17 cellular contexts compared by ENCODE assay signal in genomic region chr1:228008391-228009115, GRCh38. TPM values are rescaled to one million over a fixed set of nuclear protein-coding genes. Genes with fewer than 3 reads are reported as not detected.
DNase-seq lines count a peak whose midpoint lies in the region; ATAC-seq, FAIRE-seq and TF ChIP-seq lines count a peak whose summit lies in the region.
"Had no signal": no experiment of that assay in that cellular context is flagged by ENCODE, and none has a peak within 500 bp of the region (broad histone marks: within the 10 kb centered on the region; RNA-seq: fewer than 3 reads in every experiment).

No MANE protein-coding gene starts in this region.

- TF ChIP-seq POLR2A in breast epithelium (IDR thresholded peaks at IDR 0.05) (no peak), HepG2 (IDR thresholded peaks at IDR 0.05; ENCODE audit: insufficient read depth in 1 of 2, low read depth in 2 of 2, low read length in 2 of 2) (no peak)

- H3K79me2 ChIP-seq in HepG2 (ENCODE audit: insufficient read depth, low read length), result no peaks in the 10 kb centered on the region

- TF ChIP-seq RAD21 in HepG2 (CRISPR knock-in tag; IDR thresholded peaks at IDR 0.05), result no peak

- no peak for ATAC-seq in HepG2

- CTCF ChIA-PET in MCF 10A (lab: Yijun Ruan, JAX) (no interaction called here), HepG2 (lab: Yijun Ruan, JAX; ENCODE audit: low intra/inter-chr PET ratio, low total read pairs) (no interaction called here)
- CTCF ChIA-PET in activated CD4-positive, alpha-beta memory T cell treated with anti-CD3 and anti-CD28 coated beads for 36 hours (lab: Charles Lee), result no interaction called here

- H3K9me3 Mint-ChIP-seq in MCF 10A (ENCODE audit: unreplicated experiment), result no peaks in the 10 kb centered on the region
- H3K9me3 Mint-ChIP-seq in activated CD4-positive, alpha-beta memory T cell treated with anti-CD3 and anti-CD28 coated beads for 36 hours, result no peaks in the 10 kb centered on the region
- H3K9me3 Mint-ChIP-seq: immature natural killer cell had no signal

- H3K4me1 ChIP-seq in breast epithelium (no peaks in the 10 kb centered on the region), HepG2 (ENCODE audit: insufficient read depth, low read length) (no peaks in the 10 kb centered on the region)

- no peak overlapping the region for H2AFZ ChIP-seq in HepG2 (ENCODE audit: low read length)

- peaks cover 16% of the 10 kb centered on the region for H3K4me1 Mint-ChIP-seq in MCF 10A (ENCODE audit: insufficient read depth, unreplicated experiment)
- H3K4me1 Mint-ChIP-seq in activated CD4-positive, alpha-beta memory T cell treated with anti-CD3 and anti-CD28 coated beads for 36 hours (ENCODE audit: low read depth), result peaks cover 13% of the 10 kb centered on the region
- H3K4me1 Mint-ChIP-seq: immature natural killer cell had no signal

- DNase-seq in breast epithelium (ENCODE audit: low spot score in 2 of 2), result peak; percentile 7 to 9
- DNase-seq in MCF 10A (ENCODE audit: unreplicated experiment), result no peak
- peak; percentile 9 for DNase-seq in activated CD4-positive, alpha-beta memory T cell treated with anti-CD3 and anti-CD28 coated beads for 36 hours
- DNase-seq in mesenteric fat pad (ENCODE audit: low spot score), result peak; percentile 60
- DNase-seq in GM03348 (ENCODE audit: low spot score), result no peak
- DNase-seq in GF-D8 (lab: John Stamatoyannopoulos, UW), result no peak
- DNase-seq in HepG2 (ENCODE audit: low spot score), result no peak
- no peak for DNase-seq in NCI-H2227 (lab: John Stamatoyannopoulos, UW; ENCODE audit: unreplicated experiment)
- DNase-seq: activated naive CD4-positive, alpha-beta T cell; AML-193; cerebellar nuclear complex; GDM1; immature natural killer cell; MV-4-11; NCI-H446 treated with DMSO at 0.1 percent for 48 hours had no signal

- peaks cover 3% of the 10 kb centered on the region for H3K36me3 Mint-ChIP-seq in MCF 10A (ENCODE audit: insufficient read depth, unreplicated experiment)
- no peaks in the 10 kb centered on the region for H3K36me3 Mint-ChIP-seq in activated CD4-positive, alpha-beta memory T cell treated with anti-CD3 and anti-CD28 coated beads for 36 hours
- H3K36me3 Mint-ChIP-seq: immature natural killer cell had no signal

- H3K36me3 ChIP-seq in breast epithelium (no peaks in the 10 kb centered on the region), HepG2 (replicated peaks in 1 of 2; ENCODE audit: control insufficient read depth in 1 of 2, insufficient read depth in 2 of 2, low read length in 2 of 2) (no peaks in the 10 kb centered on the region)

- H3K27ac Mint-ChIP-seq in MCF 10A (ENCODE audit: low read depth, unreplicated experiment), result no peak overlapping the region
- H3K27ac Mint-ChIP-seq in activated CD4-positive, alpha-beta memory T cell treated with anti-CD3 and anti-CD28 coated beads for 36 hours, result no peak overlapping the region
- H3K27ac Mint-ChIP-seq: immature natural killer cell had no signal

- H3K9me3 ChIP-seq in breast epithelium, result no peaks in the 10 kb centered on the region
- no peaks in the 10 kb centered on the region for H3K9me3 ChIP-seq in HepG2 (ENCODE audit: low read length)

- POLR2A ChIA-PET in MCF 10A (lab: Yijun Ruan, JAX) (no interaction called here), HepG2 (lab: Yijun Ruan, JAX) (no interaction called here)
- POLR2A ChIA-PET in activated CD4-positive, alpha-beta memory T cell treated with anti-CD3 and anti-CD28 coated beads for 36 hours (lab: Charles Lee), result no interaction called here

- intact Hi-C loops in breast epithelium (cut with DNase I; ENCODE audit: low total_unique reads) (no loop called here), MCF 10A (cut with micrococcal nuclease) (no loop called here), HepG2 (cut with micrococcal nuclease; ENCODE audit: unreplicated experiment) (no loop called here)
- intact Hi-C loops in activated CD4-positive, alpha-beta memory T cell treated with anti-CD3 and anti-CD28 coated beads for 36 hours (cut with micrococcal nuclease), result no loop called here

- H4K20me1 ChIP-seq in HepG2 (ENCODE audit: insufficient read depth, low read length), result 0 out of 2 replicates have a peak, but pooled peaks cover 3% of the 10 kb centered on the region

- no peak for FAIRE-seq in HepG2 (lab: Jason Lieb, UNC)

- no peak for TF ChIP-seq CTCF in breast epithelium (IDR thresholded peaks at IDR 0.05)
- no peak for TF ChIP-seq CTCF in MCF 10A (IDR thresholded peaks at IDR 0.05; ENCODE audit: unreplicated experiment)
- no peak for TF ChIP-seq CTCF in HepG2 (CRISPR knock-in tag; IDR thresholded peaks at IDR 0.05)

- in situ Hi-C loops in HepG2 (cut with HindIII; ENCODE audit: extremely low pct_ligation_motif_present, low pct_unique_long_range_greater_than_20kb), result no loop called here

- TF ChIP-seq EP300 in HepG2 (IDR thresholded peaks at IDR 0.05; ENCODE audit: low read depth in 2 of 2, low read length in 2 of 2) (no peak), HepG2 (CRISPR knock-in tag; IDR thresholded peaks at IDR 0.05; ENCODE audit: borderline replicate concordance) (no peak)

- no TSS peak for BruUV-seq in MCF 10A (replicated peaks; lab: Mats Ljungman, UMichigan)
- BruUV-seq in HepG2 (replicated peaks; lab: Mats Ljungman, UMichigan), result no TSS peak

- H3K4me3 Mint-ChIP-seq in MCF 10A (ENCODE audit: unreplicated experiment), result no peak overlapping the region
- no peak overlapping the region for H3K4me3 Mint-ChIP-seq in activated CD4-positive, alpha-beta memory T cell treated with anti-CD3 and anti-CD28 coated beads for 36 hours
- H3K4me3 Mint-ChIP-seq: immature natural killer cell had no signal

- H3K27me3 ChIP-seq in breast epithelium (peaks cover 3 to 54% of the 10 kb centered on the region in 2 donors), HepG2 (ENCODE audit: control insufficient read depth in 1 of 2, insufficient read depth in 2 of 2, low read length in 2 of 2) (peaks cover 15 to 80% of the 10 kb centered on the region in 2 experiments)

- H3K9ac ChIP-seq in HepG2 (ENCODE audit: insufficient read depth, low read depth, low read length), result no peak overlapping the region

- 23% methylated on average over 10 of the region's 52 CpGs for WGBS in HepG2 (ENCODE audit: low lambda C conversion rate)

- H3K27me3 Mint-ChIP-seq in MCF 10A (ENCODE audit: insufficient read depth, unreplicated experiment), result peaks cover 37% of the 10 kb centered on the region
- peaks cover 50% of the 10 kb centered on the region for H3K27me3 Mint-ChIP-seq in activated CD4-positive, alpha-beta memory T cell treated with anti-CD3 and anti-CD28 coated beads for 36 hours

- H3K27ac ChIP-seq in breast epithelium (no peak overlapping the region), HepG2 (ENCODE audit: extremely low read length, insufficient read depth, low read length) (no peak overlapping the region)

- H3K4me3 ChIP-seq in breast epithelium (no peak overlapping the region), HepG2 (replicated peaks in 1 of 3; ENCODE audit: insufficient read depth in 1 of 3, low read depth in 2 of 3, low read length in 3 of 3) (no peak overlapping the region)

- H3K4me2 ChIP-seq in HepG2 (ENCODE audit: low read depth, low read length), result no peak overlapping the region

TF ChIP-seq in HepG2, 621 proteins besides CTCF, POLR2A, EP300 and RAD21:
- TF ChIP-seq ZNF263 (CRISPR knock-in tag; IDR thresholded peaks at IDR 0.05), result no peak
- TF ChIP-seq ELF1 (CRISPR knock-in tag; IDR thresholded peaks at IDR 0.05), result no peak
- TF ChIP-seq HOXA9 (CRISPR knock-in tag; IDR thresholded peaks at IDR 0.05; ENCODE audit: borderline replicate concordance), result no peak
- TF ChIP-seq ZNF883 (CRISPR knock-in tag; IDR thresholded peaks at IDR 0.05; ENCODE audit: not compliant biosample characterization), result no peak
- no peak for TF ChIP-seq REL (CRISPR knock-in tag; conservative IDR thresholded peaks at IDR 0.05)
TF ChIP-seq in HepG2: peak in this region for 0.

RNA-seq across cellular contexts. Expression of gene WNT3A, which starts 1.8 kb away (rescaled TPM):
- total RNA-seq in breast epithelium (under 1 TPM in 1 of 3 donors, not detected in 2; 0.29 TPM), MCF 10A (2022) (0.10 TPM in 1 of 2 replicates, not detected in the other), mesenteric fat pad (not detected), HepG2 (2016; rRNA removed; fragmentation: Illumina TruSeq; extraction: Trizol) (not detected in 2 replicates)
- not detected for total RNA-seq in activated CD4-positive, alpha-beta memory T cell treated with anti-CD3 and anti-CD28 coated beads for 36 hours
- total RNA-seq in HepG2 (2016; cell fraction: cytosol; rRNA removed; fragmentation: Illumina TruSeq; extraction: Trizol; ENCODE audit: low read depth), result not detected in 2 replicates
- not detected in 2 replicates for total RNA-seq in HepG2 (2016; cell fraction: insoluble cytoplasmic fraction; rRNA removed; fragmentation: Illumina TruSeq; extraction: Trizol)
- total RNA-seq in HepG2 (2016; cell fraction: membrane; rRNA removed; fragmentation: Illumina TruSeq; extraction: Trizol), result not detected in 2 replicates
- total RNA-seq in HepG2 (2016; cell fraction: nucleus; rRNA removed; fragmentation: Illumina TruSeq; extraction: Trizol), result not detected in 2 replicates
- polyA plus RNA-seq in HepG2 (2011; rRNA removed), result not detected in 2 replicates
- not detected in 2 replicates for polyA plus RNA-seq in HepG2 (2011; cell fraction: cytosol; rRNA removed)
- polyA plus RNA-seq in HepG2 (2011; cell fraction: nucleus; rRNA removed), result not detected in 2 replicates
- not detected in 2 replicates for polyA plus RNA-seq in HepG2 (2012)
- polyA plus RNA-seq in HepG2 (2016; cell fraction: cytosol; fragmentation: Illumina TruSeq; extraction: Trizol; ENCODE audit: low read depth), result not detected in 2 replicates
- polyA plus RNA-seq in HepG2 (2016; cell fraction: insoluble cytoplasmic fraction; fragmentation: Illumina TruSeq; extraction: Trizol; ENCODE audit: low read depth), result not detected in 2 replicates
- polyA plus RNA-seq in HepG2 (2016; cell fraction: membrane; fragmentation: Illumina TruSeq; extraction: Trizol; ENCODE audit: low read depth), result not detected in 2 replicates
- polyA plus RNA-seq in HepG2 (2016; cell fraction: nucleus; fragmentation: Illumina TruSeq; extraction: Trizol; ENCODE audit: insufficient read depth, low read depth), result not detected in 2 replicates
- not detected in 2 replicates for polyA minus RNA-seq in HepG2 (2011; rRNA and poly(A)+ RNA removed; ENCODE audit: low replicate concordance)
- not detected in 2 replicates for polyA minus RNA-seq in HepG2 (2011; cell fraction: cytosol; rRNA and poly(A)+ RNA removed)
- polyA minus RNA-seq in HepG2 (2011; cell fraction: nucleus; rRNA and poly(A)+ RNA removed), result not detected in 2 replicates
- total RNA-seq: fibroblast of lung, myocyte had no signal
- polyA plus RNA-seq: fibroblast of lung, immature natural killer cell had no signal

Comparison
In these comparisons a context has a peak if more than half of its experiments do, and no peak if none do; other contexts are left out.
1. DNase-seq: peak in breast epithelium (2 of 2), activated CD4-positive, alpha-beta memory T cell treated with anti-CD3 and anti-CD28 coated beads for 36 hours (single experiment) and mesenteric fat pad (single experiment); none in MCF 10A (single experiment), GM03348 (single experiment), GF-D8 (single experiment), HepG2 (single experiment) and NCI-H2227 (single experiment).